In genomic region chrX:125203379-125203736, GRCh38 we compare ENCODE assay signal across 10 cellular contexts.
DNase-seq lines count a peak whose midpoint lies in the region; ATAC-seq and TF ChIP-seq lines count a peak whose summit lies in the region.
"Had no signal": no experiment of that assay in that cellular context is flagged by ENCODE, and none has a peak within 500 bp of the region (broad histone marks: within the 10 kb centered on the region; RNA-seq: fewer than 3 reads in every experiment).

No MANE protein-coding gene starts in this region.

- DNase-seq in heart left ventricle, result peak in 2 of 5 donors; percentile 17 to 51
- no peak for DNase-seq in Right ventricle myocardium superior
- no peak for DNase-seq in vagina (ENCODE audit: extremely low spot score in 2 of 2)
- DNase-seq in NCI-H526 treated with DMSO at 0.1 percent for 48 hours (lab: John Stamatoyannopoulos, UW), result no peak
- no peak for DNase-seq in kidney tubule cell (ENCODE audit: low spot score)
- DNase-seq: foreskin fibroblast, NCI-H1694 had no signal

- ATAC-seq in heart left ventricle (no peak), Right ventricle myocardium superior (ENCODE audit: poor library complexity) (no peak), HG03025 (IDR thresholded peaks at IDR 0.05; ENCODE audit: low FRiP score, unreplicated experiment) (no peak)

- H3K9me3 ChIP-seq in heart left ventricle (no peaks in the 10 kb centered on the region), muscle layer of colon (ENCODE audit: low read length) (no peaks in the 10 kb centered on the region), vagina (no peaks in the 10 kb centered on the region)

- H3K27me3 ChIP-seq in heart left ventricle, result peaks cover 0 to 49% (median 6%) of the 10 kb centered on the region in 9 donors
- peaks cover 0 to 15% of the 10 kb centered on the region in 2 donors for H3K27me3 ChIP-seq in muscle layer of colon (ENCODE audit: control insufficient read depth in 1 of 2, insufficient read depth in 2 of 2, low read length in 2 of 2)
- no peaks in the 10 kb centered on the region for H3K27me3 ChIP-seq in vagina

- H3K4me3 ChIP-seq in heart left ventricle (peak overlapping the region in 10 of 12 donors; percentile 25 to 56 (median 46)), muscle layer of colon (ENCODE audit: low read depth in 1 of 2, low read length in 2 of 2) (peak overlapping the region; percentile 38 to 60), vagina (peak overlapping the region; percentile 26 to 33)

- no peak overlapping the region for H3K9ac ChIP-seq in muscle layer of colon (ENCODE audit: low read length)

- peak overlapping the region; percentile 90 to 96 (median 92) for H3K4me3 Mint-ChIP-seq in brain

- peaks cover 35% of the 10 kb centered on the region for H3K27me3 Mint-ChIP-seq in brain

- no peak for TF ChIP-seq CTCF in heart left ventricle (IDR thresholded peaks at IDR 0.05)
- TF ChIP-seq CTCF in brain (conservative IDR thresholded peaks at IDR 0.05), result no peak
- TF ChIP-seq CTCF in vagina (IDR thresholded peaks at IDR 0.05), result no peak

- H3K27ac Mint-ChIP-seq in brain, result peak overlapping the region in 4 of 5 experiments; percentile 22 to 87 (median 66)

- H3K9me3 Mint-ChIP-seq in brain, result peaks cover 0 to 13% (median 0%) of the 10 kb centered on the region in 5 experiments

- H3K4me1 ChIP-seq in heart left ventricle (peaks cover 0 to 16% (median 0%) of the 10 kb centered on the region in 12 donors), muscle layer of colon (ENCODE audit: insufficient read depth, low read length) (no peaks in the 10 kb centered on the region), vagina (no peaks in the 10 kb centered on the region)

- H3K4me1 Mint-ChIP-seq in brain, result peaks cover 17% of the 10 kb centered on the region

- no peaks in the 10 kb centered on the region for H3K36me3 Mint-ChIP-seq in brain

- H3K27ac ChIP-seq in heart left ventricle (peak overlapping the region in 2 of 12 donors; percentile 25 to 64), muscle layer of colon (ENCODE audit: low read depth, low read length) (peak overlapping the region; percentile 48), vagina (no peak overlapping the region)

- 1 to 18% (median 10%) methylated on average over 8 to 25 of the region's 25 CpGs for WGBS in heart left ventricle, 4 donors

- H3K36me3 ChIP-seq in heart left ventricle, result no peaks in the 10 kb centered on the region
- no peaks in the 10 kb centered on the region for H3K36me3 ChIP-seq in muscle layer of colon (ENCODE audit: insufficient read depth, low read length)
- no peaks in the 10 kb centered on the region for H3K36me3 ChIP-seq in vagina

- no peak for TF ChIP-seq POLR2A in heart left ventricle (IDR thresholded peaks at IDR 0.05)
- TF ChIP-seq POLR2A in vagina (IDR thresholded peaks at IDR 0.05), result no peak

- intact Hi-C loops in heart left ventricle (cut with DNase I) (no loop called here), Right ventricle myocardium superior (cut with DNase I) (no loop called here), vagina (cut with DNase I) (no loop called here)
